8 cellular contexts compared by ENCODE assay signal in genomic region chr17:8189711-8190477, GRCh38. TPM values are rescaled to one million over a fixed set of nuclear protein-coding genes. Genes with fewer than 3 reads are reported as not detected.
DNase-seq lines count a peak whose midpoint lies in the region; ATAC-seq, FAIRE-seq and TF ChIP-seq lines count a peak whose summit lies in the region.

Gene BORCS6, minus strand, starts transcription at chr17:8190180. Its CDS starts 40 bp downstream, at chr17:8190140.

- H3K79me2 ChIP-seq in HepG2 (ENCODE audit: insufficient read depth, low read length) = peaks cover 8% of the 10 kb centered on the region

- H4K20me1 ChIP-seq in BLaER1 (peaks cover 20% of the 10 kb centered on the region), HepG2 (ENCODE audit: insufficient read depth, low read length) (peaks cover 6% of the 10 kb centered on the region)

- H3K4me1 Mint-ChIP-seq in activated CD4-positive, alpha-beta T cell treated with anti-CD3 and anti-CD28 coated beads, Interleukin-2, amount 10 ng/mL, durations not matched to agents 7 days and 5 days = peaks cover 11% of the 10 kb centered on the region
- H3K4me1 Mint-ChIP-seq in dendritic cell treated with granulocyte-macrophage colony-stimulating factor and Interleukin-4, amounts not matched to agents 40 ng/mL and 50 ng/mL, for 4 days (ENCODE audit: low read depth) = no peaks in the 10 kb centered on the region

- H3K27ac ChIP-seq in BLaER1 (peak within 1 kb of the TSS; percentile 90), HepG2 (ENCODE audit: extremely low read length, insufficient read depth, low read length) (peak within 1 kb of the TSS; percentile 64)

- no peaks in the 10 kb centered on the region for H3K9me3 Mint-ChIP-seq in activated CD4-positive, alpha-beta T cell treated with anti-CD3 and anti-CD28 coated beads, Interleukin-2, amount 10 ng/mL, durations not matched to agents 7 days and 5 days
- H3K9me3 Mint-ChIP-seq in dendritic cell treated with granulocyte-macrophage colony-stimulating factor and Interleukin-4, amounts not matched to agents 40 ng/mL and 50 ng/mL, for 4 days = no peaks in the 10 kb centered on the region

- POLR2A ChIA-PET in activated CD4-positive, alpha-beta T cell treated with anti-CD3 and anti-CD28 coated beads, Interleukin-2, amount 10 ng/mL, durations not matched to agents 7 days and 5 days (lab: Charles Lee) = interaction anchor here (0.6 to 2.7 kb wide), 5 partner anchors 17 to 574 kb away, joined by 3 to 10 read pairs (median 5); partner anchors contain the start of gene AURKB
- POLR2A ChIA-PET in HepG2 (lab: Yijun Ruan, JAX) = interaction anchor here (0.7 to 9.9 kb wide), 10 partner anchors 15 to 503 kb away, joined by 3 to 160 read pairs (median 12); partner anchors contain the start of genes AURKB, CTC1, PFAS and SLC25A35

- CTCF ChIA-PET in activated CD4-positive, alpha-beta T cell treated with anti-CD3 and anti-CD28 coated beads, Interleukin-2, amount 10 ng/mL, durations not matched to agents 7 days and 5 days (lab: Charles Lee) = interaction anchor here (0.6 to 4.0 kb wide), 17 partner anchors 9 to 596 kb away, joined by 3 to 16 read pairs (median 4); partner anchors contain the start of genes ALOXE3, AURKB, CTC1 and PFAS
- CTCF ChIA-PET in HepG2 (lab: Yijun Ruan, JAX; ENCODE audit: low intra/inter-chr PET ratio, low total read pairs) = no interaction called here

- intact Hi-C loops in dendritic cell treated with granulocyte-macrophage colony-stimulating factor and Interleukin-4, amounts not matched to agents 40 ng/mL and 50 ng/mL, for 4 days (cut with micrococcal nuclease) = loop anchor here (5.0 kb wide), 1 partner anchor 112 kb away; no protein-coding TSS in a partner anchor
- intact Hi-C loops in HepG2 (cut with micrococcal nuclease; ENCODE audit: unreplicated experiment) = loop anchor here (5.0 kb wide), 1 partner anchor 53 kb away; no protein-coding TSS in a partner anchor

- TF ChIP-seq RAD21 in HepG2 (CRISPR knock-in tag; IDR thresholded peaks at IDR 0.05) = peak; percentile 18; the same call in 1 of the 2 replicates

- H3K36me3 ChIP-seq in BLaER1 (no peaks in the 10 kb centered on the region), HepG2 (replicated peaks in 1 of 2; ENCODE audit: control insufficient read depth in 1 of 2, insufficient read depth in 2 of 2, low read length in 2 of 2) (no peaks in the 10 kb centered on the region)

- peak; percentile 95 for DNase-seq in NCI-H69 (lab: John Stamatoyannopoulos, UW)
- peak; percentile 97 for DNase-seq in activated CD4-positive, alpha-beta T cell treated with anti-CD3 and anti-CD28 coated beads, Interleukin-2, amount 10 ng/mL, durations not matched to agents 7 days and 5 days
- DNase-seq in HepG2 (ENCODE audit: low spot score) = peak; percentile 95
- DNase-seq in stimulated activated CD4-positive, alpha-beta T cell treated with anti-CD3 and anti-CD28 coated beads, Interleukin-4, amount 100 ng/mL, for 1 hour = peak; percentile 92

- FAIRE-seq in HepG2 (lab: Jason Lieb, UNC) = peak; percentile 76

- peak; percentile 30 to 46; a peak in 2 of 4 replicates for TF ChIP-seq POLR2A in HepG2 (IDR thresholded peaks at IDR 0.05; ENCODE audit: insufficient read depth in 1 of 2, low read depth in 2 of 2, low read length in 2 of 2)

- no peaks in the 10 kb centered on the region for H3K36me3 Mint-ChIP-seq in activated CD4-positive, alpha-beta T cell treated with anti-CD3 and anti-CD28 coated beads, Interleukin-2, amount 10 ng/mL, durations not matched to agents 7 days and 5 days (ENCODE audit: low read depth)
- no peaks in the 10 kb centered on the region for H3K36me3 Mint-ChIP-seq in dendritic cell treated with granulocyte-macrophage colony-stimulating factor and Interleukin-4, amounts not matched to agents 40 ng/mL and 50 ng/mL, for 4 days (ENCODE audit: low read depth)

- H3K4me1 ChIP-seq in BLaER1 = peaks cover 45% of the 10 kb centered on the region
- peaks cover 47% of the 10 kb centered on the region for H3K4me1 ChIP-seq in HepG2 (ENCODE audit: insufficient read depth, low read length)

- H2AFZ ChIP-seq in HepG2 (ENCODE audit: low read length) = no peak within 1 kb of the TSS

- H3K9ac ChIP-seq in BLaER1 (peak within 1 kb of the TSS; percentile 92), HepG2 (ENCODE audit: insufficient read depth, low read depth, low read length) (peak within 1 kb of the TSS; percentile 79)

- under 1% methylated on average over 28 of the region's 70 CpGs for WGBS in HepG2 (ENCODE audit: low lambda C conversion rate)

- peak; percentile 47 for TF ChIP-seq CTCF in HepG2 (CRISPR knock-in tag; IDR thresholded peaks at IDR 0.05)

- H3K27me3 Mint-ChIP-seq in activated CD4-positive, alpha-beta T cell treated with anti-CD3 and anti-CD28 coated beads, Interleukin-2, amount 10 ng/mL, durations not matched to agents 7 days and 5 days = no peaks in the 10 kb centered on the region
- H3K27me3 Mint-ChIP-seq in dendritic cell treated with granulocyte-macrophage colony-stimulating factor and Interleukin-4, amounts not matched to agents 40 ng/mL and 50 ng/mL, for 4 days = no peaks in the 10 kb centered on the region

- H3K27ac Mint-ChIP-seq in activated CD4-positive, alpha-beta T cell treated with anti-CD3 and anti-CD28 coated beads, Interleukin-2, amount 10 ng/mL, durations not matched to agents 7 days and 5 days = peak within 1 kb of the TSS; percentile 42
- H3K27ac Mint-ChIP-seq in dendritic cell treated with granulocyte-macrophage colony-stimulating factor and Interleukin-4, amounts not matched to agents 40 ng/mL and 50 ng/mL, for 4 days = no peak within 1 kb of the TSS

- peak in 1 of 2 experiments; percentile 6; a peak in 1 of 4 replicates for TF ChIP-seq EP300 in HepG2 (IDR thresholded peaks at IDR 0.05; ENCODE audit: low read depth in 2 of 2, low read length in 2 of 2)
- TF ChIP-seq EP300 in HepG2 (CRISPR knock-in tag; IDR thresholded peaks at IDR 0.05; ENCODE audit: borderline replicate concordance) = no peak

- ATAC-seq in GM19324 (IDR thresholded peaks at IDR 0.05; ENCODE audit: low FRiP score, unreplicated experiment) (peak; percentile 47), HG03520 (IDR thresholded peaks at IDR 0.05; ENCODE audit: unreplicated experiment) (peak; percentile 39), HepG2 (peak; percentile 67)

- in situ Hi-C loops in HepG2 (cut with HindIII; ENCODE audit: extremely low pct_ligation_motif_present, low pct_unique_long_range_greater_than_20kb) = loop anchor here (5.0 to 10.0 kb wide), 2 partner anchors 32 to 65 kb away; partner anchors contain the start of gene HES7

- H3K9me3 ChIP-seq in BLaER1 (no peaks in the 10 kb centered on the region), HepG2 (ENCODE audit: low read length) (no peaks in the 10 kb centered on the region)

- peak within 1 kb of the TSS; percentile 86 for H3K4me3 ChIP-seq in BLaER1
- H3K4me3 ChIP-seq in HepG2 (replicated peaks in 1 of 3; ENCODE audit: insufficient read depth in 1 of 3, low read depth in 2 of 3, low read length in 3 of 3) = peak within 1 kb of the TSS; percentile 74 to 92 (median 77)

- H3K27me3 ChIP-seq in BLaER1 = no peaks in the 10 kb centered on the region
- H3K27me3 ChIP-seq in HepG2 (ENCODE audit: control insufficient read depth in 1 of 2, insufficient read depth in 2 of 2, low read length in 2 of 2) = no peaks in the 10 kb centered on the region; a peak in 1 of 5 replicates

- TSS peak; percentile 71 for BruUV-seq in HepG2 (replicated peaks; lab: Mats Ljungman, UMichigan)

- H3K4me3 Mint-ChIP-seq in activated CD4-positive, alpha-beta T cell treated with anti-CD3 and anti-CD28 coated beads, Interleukin-2, amount 10 ng/mL, durations not matched to agents 7 days and 5 days = no peak within 1 kb of the TSS
- peak within 1 kb of the TSS; percentile 53 for H3K4me3 Mint-ChIP-seq in dendritic cell treated with granulocyte-macrophage colony-stimulating factor and Interleukin-4, amounts not matched to agents 40 ng/mL and 50 ng/mL, for 4 days

- peak within 1 kb of the TSS; percentile 95 for H3K4me2 ChIP-seq in BLaER1
- peak within 1 kb of the TSS; percentile 98 for H3K4me2 ChIP-seq in HepG2 (ENCODE audit: low read depth, low read length)

TF ChIP-seq in HepG2, 621 proteins besides CTCF, POLR2A, EP300 and RAD21 (continues in another document):
- no peak for TF ChIP-seq ZNF644 (CRISPR knock-in tag; IDR thresholded peaks at IDR 0.05; ENCODE audit: low read depth)

RNA-seq across cellular contexts. Expression of gene BORCS6, which starts in this region (rescaled TPM):
- 10 to 100 TPM; 12.2 to 12.9 TPM for total RNA-seq in activated CD4-positive, alpha-beta T cell treated with anti-CD3 and anti-CD28 coated beads, Interleukin-2, amount 10 ng/mL, durations not matched to agents 7 days and 5 days
- 5.1 and 5.3 TPM in 2 replicates for total RNA-seq in HepG2 (2016; rRNA removed; fragmentation: Illumina TruSeq; extraction: Trizol)
- total RNA-seq in HepG2 (2016; cell fraction: cytosol; rRNA removed; fragmentation: Illumina TruSeq; extraction: Trizol; ENCODE audit: low read depth) = 1.3 and 1.4 TPM in 2 replicates
- total RNA-seq in HepG2 (2016; cell fraction: insoluble cytoplasmic fraction; rRNA removed; fragmentation: Illumina TruSeq; extraction: Trizol) = 4.3 and 5.3 TPM in 2 replicates
- total RNA-seq in HepG2 (2016; cell fraction: membrane; rRNA removed; fragmentation: Illumina TruSeq; extraction: Trizol) = 3.0 and 3.2 TPM in 2 replicates
- total RNA-seq in HepG2 (2016; cell fraction: nucleus; rRNA removed; fragmentation: Illumina TruSeq; extraction: Trizol) = 2.1 and 2.4 TPM in 2 replicates
- polyA plus RNA-seq in HepG2 (2011; rRNA removed) = 2.0 and 3.2 TPM in 2 replicates
- polyA plus RNA-seq in HepG2 (2011; cell fraction: cytosol; rRNA removed) = 3.3 and 3.8 TPM in 2 replicates
- polyA plus RNA-seq in HepG2 (2011; cell fraction: nucleus; rRNA removed) = 1.8 and 2.1 TPM in 2 replicates
- polyA plus RNA-seq in HepG2 (2012) = 2.9 and 3.6 TPM in 2 replicates
- polyA plus RNA-seq in HepG2 (2016; cell fraction: cytosol; fragmentation: Illumina TruSeq; extraction: Trizol; ENCODE audit: low read depth) = 1.1 TPM in 2 replicates
- polyA plus RNA-seq in HepG2 (2016; cell fraction: insoluble cytoplasmic fraction; fragmentation: Illumina TruSeq; extraction: Trizol; ENCODE audit: low read depth) = 4.1 and 5.6 TPM in 2 replicates
- 1.5 and 1.8 TPM in 2 replicates for polyA plus RNA-seq in HepG2 (2016; cell fraction: membrane; fragmentation: Illumina TruSeq; extraction: Trizol; ENCODE audit: low read depth)
- 2.6 and 2.8 TPM in 2 replicates for polyA plus RNA-seq in HepG2 (2016; cell fraction: nucleus; fragmentation: Illumina TruSeq; extraction: Trizol; ENCODE audit: insufficient read depth, low read depth)
- polyA minus RNA-seq in HepG2 (2011; rRNA and poly(A)+ RNA removed; ENCODE audit: low replicate concordance) = 6.1 and 8.3 TPM in 2 replicates
- 2.1 and 3.3 TPM in 2 replicates for polyA minus RNA-seq in HepG2 (2011; cell fraction: cytosol; rRNA and poly(A)+ RNA removed)
- polyA minus RNA-seq in HepG2 (2011; cell fraction: nucleus; rRNA and poly(A)+ RNA removed) = 1.2 and 1.9 TPM in 2 replicates

Comparison
In these comparisons a context has a peak if more than half of its experiments do, and no peak if none do; other contexts are left out.
1. Peak in every context shown above with its lines: DNase-seq, ATAC-seq, H3K4me3 ChIP-seq and H3K27ac ChIP-seq.